7 cellular contexts compared by ENCODE assay signal in genomic region chr13:48001127-48001881, GRCh38. TPM values are rescaled to one million over a fixed set of nuclear protein-coding genes. Genes with fewer than 3 reads are reported as not detected.
DNase-seq lines count a peak whose midpoint lies in the region; ATAC-seq and TF ChIP-seq lines count a peak whose summit lies in the region.

Gene SUCLA2, minus strand, starts transcription at chr13:48001273. Its CDS starts 4 bp downstream, at chr13:48001269.

- peak within 1 kb of the TSS; percentile 99 for H3K4me3 ChIP-seq in astrocyte of the cerebellum (ENCODE audit: low read depth, low read length)
- H3K4me3 ChIP-seq in hepatocyte, result peak within 1 kb of the TSS; percentile 91

- peak within 1 kb of the TSS; percentile 84 for H3K4me2 ChIP-seq in hepatocyte

- H4K20me1 ChIP-seq in hepatocyte (ENCODE audit: insufficient read depth, poor library complexity, severe bottlenecking), result no peaks in the 10 kb centered on the region

- H2AFZ ChIP-seq in hepatocyte, result peak within 1 kb of the TSS; percentile 89

- in situ Hi-C loops in astrocyte of the cerebellum (cut with HindIII; ENCODE audit: low sequenced_read_pairs), result no loop called here

- peak; percentile 45 for DNase-seq in NCI-H2029 (lab: John Stamatoyannopoulos, UW)
- DNase-seq in T-helper 9 cell, result peak; percentile 82
- peak; percentile 63 for DNase-seq in astrocyte of the cerebellum (ENCODE audit: low read depth)
- DNase-seq in hepatocyte (ENCODE audit: low spot score), result peak; percentile 98
- DNase-seq in retina, result peak; percentile 93

- peak; percentile 90 for ATAC-seq in GM18508 (IDR thresholded peaks at IDR 0.05; ENCODE audit: insufficient read depth, unreplicated experiment)
- ATAC-seq in HG02973 (IDR thresholded peaks at IDR 0.05; ENCODE audit: unreplicated experiment), result peak; percentile 96

- 3% methylated on average over 49 of the region's 52 CpGs for WGBS in hepatocyte (ENCODE audit: low lambda C conversion rate, missing lambda C conversion rate)

- peak within 1 kb of the TSS; percentile 82 for H3K27ac ChIP-seq in hepatocyte

- H3K9me3 ChIP-seq in hepatocyte (ENCODE audit: low read depth), result no peaks in the 10 kb centered on the region

- H3K9me2 ChIP-seq in hepatocyte (replicated peaks; ENCODE audit: insufficient read depth), result no peaks in the 10 kb centered on the region

- peaks cover 47% of the 10 kb centered on the region for H3K79me2 ChIP-seq in hepatocyte

- no peaks in the 10 kb centered on the region for H3K27me3 ChIP-seq in hepatocyte

- peaks cover 5% of the 10 kb centered on the region for H3K4me1 ChIP-seq in hepatocyte (ENCODE audit: insufficient read depth)

- H3K36me3 ChIP-seq in hepatocyte (replicated peaks; ENCODE audit: insufficient read depth, low read depth), result no peaks in the 10 kb centered on the region

- TF ChIP-seq CTCF in astrocyte of the cerebellum (IDR thresholded peaks at IDR 0.05; ENCODE audit: low read depth, low read length, missing control alignments) (no peak), hepatocyte (IDR thresholded peaks at IDR 0.05; ENCODE audit: poor library complexity) (peak; percentile 9)

RNA-seq across cellular contexts. Expression of gene SUCLA2, which starts in this region (rescaled TPM):
- 56.9 and 60.6 TPM in 2 replicates for total RNA-seq in hepatocyte
- 53.0 and 60.6 TPM in 2 replicates for polyA plus RNA-seq in hepatocyte

Comparison
In these comparisons a context has a peak if more than half of its experiments do, and no peak if none do; other contexts are left out.
1. Peak in every context shown above with its lines: DNase-seq, ATAC-seq, H3K4me3 ChIP-seq and H3K27ac ChIP-seq.
2. DNase-seq: peak in every context shown above with its lines; median percentile 98 in hepatocyte; 93 in retina; 82 in T-helper 9 cell; 63 in astrocyte of the cerebellum; 45 in NCI-H2029.